In the genomic region with DNA sequence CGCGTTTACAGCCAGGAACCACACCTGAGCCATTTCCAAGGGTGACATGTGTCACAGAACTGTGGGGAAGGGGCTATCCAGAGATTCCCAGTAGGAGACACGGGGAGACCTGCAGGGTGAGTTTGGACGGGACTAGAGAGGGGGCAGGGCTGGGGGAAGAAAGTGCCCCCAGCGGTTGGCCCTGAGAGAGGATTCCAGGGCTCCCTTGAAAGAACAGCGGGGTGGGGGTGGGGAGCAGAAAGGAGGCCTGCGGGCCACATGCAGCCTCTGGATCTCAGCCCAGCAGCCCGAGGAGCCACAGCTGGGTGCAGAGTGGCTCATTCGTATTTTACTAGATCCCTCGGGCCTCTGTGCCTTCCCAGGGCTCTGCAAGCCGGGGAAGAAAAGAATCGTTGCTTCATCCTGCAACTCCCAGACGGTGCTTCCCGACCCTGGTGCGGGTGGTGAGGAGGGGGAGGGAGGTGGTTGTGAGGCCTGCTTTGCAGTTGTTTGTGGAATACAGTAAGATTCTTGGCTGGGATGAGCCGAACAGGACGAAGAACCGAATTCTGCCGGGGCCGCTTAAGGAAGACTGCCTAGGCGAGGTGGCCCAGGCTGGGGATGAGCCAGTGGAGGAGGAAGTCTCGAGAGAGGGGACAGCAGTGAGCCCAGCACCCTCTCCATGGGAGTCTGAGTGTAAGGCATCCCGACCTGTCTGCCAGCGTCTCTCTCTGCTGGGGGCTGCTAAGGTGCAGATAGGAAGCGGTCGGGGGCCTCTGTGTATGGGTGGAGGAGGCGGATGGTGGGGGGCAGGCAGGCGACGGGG, we compare ENCODE assay signal across 10 cellular contexts. TPM values are rescaled to one million over a fixed set of nuclear protein-coding genes. Genes with fewer than 3 reads are reported as not detected.
DNase-seq lines count a peak whose midpoint lies in the region; ATAC-seq and TF ChIP-seq lines count a peak whose summit lies in the region.
"Had no signal": no experiment of that assay in that cellular context is flagged by ENCODE, and none has a peak within 500 bp of the region (broad histone marks: within the 10 kb centered on the region; RNA-seq: fewer than 3 reads in every experiment).

No MANE protein-coding gene starts in this region.

- H3K79me2 ChIP-seq in osteoblast (ENCODE audit: insufficient read depth, low read length): no peaks in the 10 kb centered on the region

- peak; percentile 13 for DNase-seq in G401 (ENCODE audit: low spot score)
- DNase-seq in Peyer's patch: peak in 1 of 3 donors; percentile 72
- DNase-seq in esophagus squamous epithelium (lab: John Stamatoyannopoulos, UW): no peak
- peak; percentile 86 for DNase-seq in osteoblast (ENCODE audit: insufficient read length, low spot score, missing footprints)
- DNase-seq in Ammon's horn (ENCODE audit: low spot score): no peak
- no peak for DNase-seq in stimulated activated CD4-positive, alpha-beta T cell treated with anti-CD3 and anti-CD28 coated beads, Interleukin-2, amount 100 ng/mL, for 24 hours
- no peak for DNase-seq in GOT3 (lab: John Stamatoyannopoulos, UW)
- DNase-seq: left cardiac atrium, NCI-H774 had no signal

- H3K4me3 ChIP-seq in Peyer's patch: peak overlapping the region in 3 of 4 donors; percentile 10 to 48 (median 43)
- peak overlapping the region in 2 of 4 donors; percentile 15 to 51 for H3K4me3 ChIP-seq in esophagus squamous epithelium
- no peak overlapping the region for H3K4me3 ChIP-seq in osteoblast (ENCODE audit: insufficient read depth, low read length)

- H3K36me3 ChIP-seq in Peyer's patch (no peaks in the 10 kb centered on the region), esophagus squamous epithelium (no peaks in the 10 kb centered on the region), osteoblast (ENCODE audit: insufficient read depth, low read length) (no peaks in the 10 kb centered on the region)

- H2AFZ ChIP-seq in osteoblast (ENCODE audit: low read length): no peak overlapping the region

- WGBS in esophagus squamous epithelium, 2 donors: 44 to 58% methylated on average over 13 to 14 of the region's 29 CpGs

- H3K27me3 ChIP-seq in Peyer's patch: no peaks in the 10 kb centered on the region
- H3K27me3 ChIP-seq in esophagus squamous epithelium: peaks cover 0 to 45% (median 3%) of the 10 kb centered on the region in 4 donors
- peaks cover 36% of the 10 kb centered on the region for H3K27me3 ChIP-seq in osteoblast (ENCODE audit: insufficient read depth, low read length)

- in situ Hi-C loops in G401 (cut with HindIII; ENCODE audit: low sequenced_read_pairs): no loop called here

- no peak overlapping the region for H3K4me2 ChIP-seq in osteoblast (ENCODE audit: insufficient read depth, low read length)

- intact Hi-C loops in esophagus squamous epithelium (cut with DNase I): no loop called here

- no peaks in the 10 kb centered on the region for H4K20me1 ChIP-seq in osteoblast (ENCODE audit: insufficient read depth, low read length)

- H3K27ac ChIP-seq in Peyer's patch: peak overlapping the region in 3 of 4 donors; percentile 81 to 89 (median 89)
- peak overlapping the region; percentile 73 to 82 (median 76) for H3K27ac ChIP-seq in esophagus squamous epithelium
- H3K27ac ChIP-seq in osteoblast (ENCODE audit: low read depth, low read length): no peak overlapping the region

- no peak for TF ChIP-seq POLR2A in Peyer's patch (IDR thresholded peaks at IDR 0.05)
- no peak for TF ChIP-seq POLR2A in esophagus squamous epithelium (IDR thresholded peaks at IDR 0.05)

- ATAC-seq in HG02852 (IDR thresholded peaks at IDR 0.05; ENCODE audit: unreplicated experiment): no peak

- TF ChIP-seq CTCF in Peyer's patch (IDR thresholded peaks at IDR 0.05) (peak in 2 of 6 experiments; percentile 17 to 22), esophagus squamous epithelium (IDR thresholded peaks at IDR 0.05) (peak in 1 of 6 experiments; percentile 14), osteoblast (IDR thresholded peaks at IDR 0.05; ENCODE audit: extremely low read depth, low read depth, low read length) (no peak)

- no peaks in the 10 kb centered on the region for H3K9me3 ChIP-seq in Peyer's patch
- H3K9me3 ChIP-seq in esophagus squamous epithelium: no peaks in the 10 kb centered on the region
- H3K9me3 ChIP-seq in osteoblast (ENCODE audit: low read depth, low read length): no peaks in the 10 kb centered on the region

- H3K4me1 ChIP-seq in Peyer's patch: peaks cover 0 to 24% (median 6%) of the 10 kb centered on the region in 4 donors
- H3K4me1 ChIP-seq in esophagus squamous epithelium: peaks cover 16 to 33% (median 23%) of the 10 kb centered on the region in 3 donors
- peaks cover 2% of the 10 kb centered on the region for H3K4me1 ChIP-seq in osteoblast (ENCODE audit: insufficient read depth, low read length)

RNA-seq across cellular contexts. Expression of gene ANKRD9, which starts 36.1 kb away (rescaled TPM):
- 19.9 and 30.6 TPM in 2 replicates for total RNA-seq in G401 (2014; rRNA removed; shearing (Covaris generic))
- total RNA-seq in Peyer's patch: 100 to 1,000 TPM in 3 of 4 donors, 10 to 100 TPM in 1; 52.8 to 450 (median 392) TPM
- 10 to 100 TPM; 20.0 to 39.0 (median 30.2) TPM for total RNA-seq in esophagus squamous epithelium
- 13.6 and 15.6 TPM in 2 replicates for total RNA-seq in osteoblast

RNA-seq across cellular contexts. Expression of gene RCOR1, which starts 46.8 kb away (rescaled TPM):
- 19.0 and 29.0 TPM in 2 replicates for total RNA-seq in G401 (2014; rRNA removed; shearing (Covaris generic))
- total RNA-seq in Peyer's patch: 10 to 100 TPM; 16.5 to 26.3 (median 21.1) TPM
- 10 to 100 TPM; 25.6 to 56.9 (median 35.2) TPM for total RNA-seq in esophagus squamous epithelium
- total RNA-seq in osteoblast: 11.6 and 13.3 TPM in 2 replicates

Comparison
In these comparisons a context has a peak if more than half of its experiments do, and no peak if none do; other contexts are left out.
1. DNase-seq: peak in G401 (single experiment) and osteoblast (single experiment); none in esophagus squamous epithelium (single experiment), Ammon's horn (single experiment), stimulated activated CD4-positive, alpha-beta T cell treated with anti-CD3 and anti-CD28 coated beads, Interleukin-2, amount 100 ng/mL, for 24 hours (0 of 2) and GOT3 (single experiment).